ENCODE assay signal across 8 cellular contexts in the genomic region with DNA sequence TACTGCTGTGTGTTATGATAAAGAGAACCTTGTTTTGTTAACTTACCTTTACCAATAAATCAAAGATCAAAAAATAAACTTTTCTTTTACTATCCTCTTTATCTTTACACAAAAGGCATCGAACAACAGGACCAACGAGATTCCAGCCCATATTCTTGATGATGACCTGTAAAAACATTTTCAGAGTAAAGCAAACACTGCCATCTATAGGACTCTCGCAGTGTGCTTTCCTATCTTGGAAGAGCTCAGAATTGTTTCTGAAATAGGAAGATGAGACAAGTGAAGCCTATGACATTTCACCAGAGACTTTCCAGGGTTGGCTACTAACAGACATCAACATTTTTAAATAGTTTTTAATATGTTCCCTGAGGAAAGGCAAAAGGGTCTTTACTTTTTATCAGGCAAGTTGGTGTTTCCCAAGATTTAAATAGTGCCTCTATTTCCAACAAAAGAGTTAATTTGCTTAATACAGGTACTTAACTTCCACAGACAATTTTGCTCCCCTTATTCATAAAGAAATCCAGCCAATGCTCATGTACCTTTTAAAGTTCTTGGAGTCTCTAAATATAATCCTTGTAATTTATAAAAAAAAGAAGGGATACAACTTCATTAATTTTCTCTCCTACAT. TPM values are rescaled to one million over a fixed set of nuclear protein-coding genes. Genes with fewer than 3 reads are reported as not detected.
A peak's percentile ranks its signal among the peaks of the same experiment; 100 is the strongest.
DNase-seq lines count a peak whose midpoint lies in the region; ATAC-seq, FAIRE-seq and TF ChIP-seq lines count a peak whose summit lies in the region.

No MANE protein-coding gene starts in this region.

- in situ Hi-C loops in GM12878 (cut with MboI): no loop called here

- no peaks in the 10 kb centered on the region for H3K9me3 ChIP-seq in GM12878 (replicated peaks; ENCODE audit: control insufficient read depth, insufficient read depth, low read length)
- H3K9me3 ChIP-seq in kidney (ENCODE audit: control insufficient read depth in 1 of 2, low read length in 2 of 2): no peaks in the 10 kb centered on the region
- H3K9me3 ChIP-seq in vagina: no peaks in the 10 kb centered on the region

- H3K4me3 ChIP-seq in GM12878: no peak overlapping the region
- H3K4me3 ChIP-seq in kidney (ENCODE audit: low read length in 2 of 2): no peak overlapping the region
- H3K4me3 ChIP-seq in vagina: no peak overlapping the region

- no TSS peak for BruUV-seq in GM12878 (replicated peaks; lab: Mats Ljungman, UMichigan)

- CTCF ChIA-PET in GM12878 (lab: Yijun Ruan, JAX): interaction anchor here (0.5 to 1.9 kb wide), 35 partner anchors 9 to 1353 kb away, joined by 3 to 14 read pairs (median 4); no protein-coding TSS in a partner anchor

- TF ChIP-seq CTCF in GM20000 (IDR thresholded peaks at IDR 0.05; ENCODE audit: extremely low read depth, missing control alignments): peak; percentile 11
- peak; percentile 54 to 72 (median 56); a peak in 5 of 6 replicates for TF ChIP-seq CTCF in GM12878 (IDR thresholded peaks at IDR 0.05 in 2 of 3, conservative IDR thresholded peaks at IDR 0.05 in 1 of 3; ENCODE audit: control insufficient read depth in 2 of 3, extremely low read depth in 1 of 3, insufficient read depth in 1 of 3, low read depth in 3 of 3, low read length in 3 of 3)
- TF ChIP-seq CTCF in kidney (IDR thresholded peaks at IDR 0.05; ENCODE audit: borderline replicate concordance, extremely low read depth, insufficient read depth): peak; percentile 45
- TF ChIP-seq CTCF in vagina (IDR thresholded peaks at IDR 0.05): peak in 2 of 3 experiments; percentile 36 to 50
- TF ChIP-seq CTCF in omental fat pad (IDR thresholded peaks at IDR 0.05): no peak

- H2AFZ ChIP-seq in GM12878 (ENCODE audit: control insufficient read depth, low read depth, low read length): no peak overlapping the region

- no peaks in the 10 kb centered on the region for H3K27me3 ChIP-seq in GM12878 (replicated peaks in 1 of 2; ENCODE audit: control insufficient read depth in 2 of 2, insufficient read depth in 2 of 2, low read length in 1 of 2)
- H3K27me3 ChIP-seq in vagina: no peaks in the 10 kb centered on the region

- RAD21 ChIA-PET in GM12878 (lab: Charles Lee; ENCODE audit: unreplicated experiment): interaction anchor here (0.6 to 2.1 kb wide), 6 partner anchors 16 to 351 kb away, joined by 3 to 15 read pairs (median 3); no protein-coding TSS in a partner anchor

- ATAC-seq in GM12878: peak; percentile 86
- ATAC-seq in omental fat pad (ENCODE audit: low FRiP score): no peak
- ATAC-seq in GM21737 (IDR thresholded peaks at IDR 0.05; ENCODE audit: unreplicated experiment): no peak

- no peak overlapping the region for H3K9ac ChIP-seq in GM12878 (ENCODE audit: control insufficient read depth, insufficient read depth, low read length)
- H3K9ac ChIP-seq in kidney (ENCODE audit: low read length in 2 of 2): no peak overlapping the region

- POLR2A ChIA-PET in GM12878 (lab: Charles Lee): no interaction called here

- H3K4me2 ChIP-seq in GM12878 (ENCODE audit: control insufficient read depth, insufficient read depth): no peak overlapping the region

- peak; percentile 72 for DNase-seq in Ammon's horn (ENCODE audit: low spot score)
- DNase-seq in GM20000 (ENCODE audit: low spot score): peak; percentile 25
- DNase-seq in NCI-H2227 (lab: John Stamatoyannopoulos, UW; ENCODE audit: unreplicated experiment): peak; percentile 74
- no peak for DNase-seq in GM12878 (ENCODE audit: low read depth, low spot score)
- DNase-seq in kidney: no peak
- DNase-seq in vagina (ENCODE audit: extremely low spot score in 2 of 2): no peak
- DNase-seq in omental fat pad (ENCODE audit: low spot score): no peak

- no peak for TF ChIP-seq EP300 in GM12878 (IDR thresholded peaks at IDR 0.05; ENCODE audit: borderline replicate concordance in 1 of 2, control insufficient read depth in 1 of 2, low read depth in 2 of 2, low read length in 2 of 2)

- 92% methylated on average over 3 of the region's 3 CpGs for WGBS in GM12878 (ENCODE audit: insufficient coverage, insufficient replicate concordance, low lambda C conversion rate, missing lambda C conversion rate)

- H3K27ac ChIP-seq in GM12878 (ENCODE audit: control insufficient read depth, insufficient read depth) (no peak overlapping the region), kidney (ENCODE audit: low read depth in 2 of 2, low read length in 2 of 2) (no peak overlapping the region), vagina (no peak overlapping the region)

- H4K20me1 ChIP-seq in GM12878 (ENCODE audit: control insufficient read depth, insufficient read depth): no peaks in the 10 kb centered on the region

- SMC1A ChIA-PET in GM12878 (lab: Charles Lee; ENCODE audit: uncharacterized antibody, unreplicated experiment): interaction anchor here (0.8 to 2.1 kb wide), 10 partner anchors 9 to 364 kb away, joined by 3 to 7 read pairs (median 3); no protein-coding TSS in a partner anchor

- intact Hi-C loops in GM12878 (cut with micrococcal nuclease; ENCODE audit: unreplicated experiment): loop anchor here (5.0 to 10.0 kb wide), 2 partner anchors 359 to 787 kb away; partner anchors contain the start of gene CDC7
- intact Hi-C loops in kidney (cut with DNase I): no loop called here
- intact Hi-C loops in vagina (cut with DNase I): no loop called here

- H3K36me3 ChIP-seq in GM12878 (ENCODE audit: control insufficient read depth in 2 of 2, insufficient read depth in 2 of 2, low read length in 1 of 2): peaks cover 0 to 2% of the 10 kb centered on the region in 2 experiments; a peak in 1 of 4 replicates
- peaks cover 0 to 5% of the 10 kb centered on the region in 2 donors for H3K36me3 ChIP-seq in kidney (ENCODE audit: control insufficient read depth in 1 of 2, insufficient read depth in 2 of 2, low read length in 2 of 2)
- H3K36me3 ChIP-seq in vagina: no peaks in the 10 kb centered on the region

- no peaks in the 10 kb centered on the region for H3K79me2 ChIP-seq in GM12878 (ENCODE audit: control insufficient read depth, insufficient read depth, low read length)

- no peaks in the 10 kb centered on the region for H3K4me1 ChIP-seq in GM12878 (ENCODE audit: control insufficient read depth, insufficient read depth, low read length)
- no peaks in the 10 kb centered on the region for H3K4me1 ChIP-seq in kidney (ENCODE audit: control insufficient read depth in 1 of 2, insufficient read depth in 1 of 2, low read depth in 1 of 2, low read length in 2 of 2)
- H3K4me1 ChIP-seq in vagina: no peaks in the 10 kb centered on the region

- FAIRE-seq in GM12878 (lab: Jason Lieb, UNC): peak; percentile 44
- peak; percentile 91 for FAIRE-seq in kidney (lab: Jason Lieb, UNC)

- TF ChIP-seq POLR2A in GM12878 (IDR thresholded peaks at IDR 0.05; ENCODE audit: low read depth, low read length) (no peak), vagina (IDR thresholded peaks at IDR 0.05) (no peak)

- TF ChIP-seq RAD21 in GM12878 (IDR thresholded peaks at IDR 0.05; ENCODE audit: insufficient read depth, low read depth, low read length): peak; percentile 58

TF ChIP-seq in GM12878, 131 proteins besides CTCF, POLR2A, EP300 and RAD21 (continues in another document):
- TF ChIP-seq SMARCA5 (IDR thresholded peaks at IDR 0.05): peak; percentile 51; the same call in 1 of the 2 replicates
- TF ChIP-seq CHD1 (IDR thresholded peaks at IDR 0.05; ENCODE audit: low read depth, low read length): no peak

RNA-seq across cellular contexts. Expression of gene GLMN, which starts 7.3 kb away (rescaled TPM):
- 50.5 and 56.5 TPM in 2 replicates for total RNA-seq in GM12878 (2013; cell fraction: nucleolus; rRNA removed)
- total RNA-seq in GM12878 (2014; rRNA removed) (13.3 and 17.1 TPM in 2 replicates), GM12878 (2014; rRNA removed; fragmentation: Illumina TruSeq; extraction: Trizol) (17.6 and 18.1 TPM in 2 replicates), GM12878 (2021) (11.5 TPM in 2 replicates), kidney (7.9 TPM), vagina (9.3 TPM), omental fat pad (10 to 100 TPM in 2 of 4 donors, 1 to 10 TPM in 2; 7.0 to 12.6 (median 9.4) TPM)
- 5.5 TPM for polyA plus RNA-seq in GM12878 (2011; ENCODE audit: low read depth)
- polyA plus RNA-seq in GM12878 (2011; rRNA removed) (15.3 and 28.0 TPM in 2 replicates), GM12878 (2014; fragmentation: Illumina TruSeq; extraction: Trizol) (15.4 and 20.9 TPM in 2 replicates), GM12878 (2014; fragmentation: Nextera tagmentation; extraction: Ambion mirVana) (10 to 100 TPM; 18.2 to 20.6 TPM), GM12878 (2014; rRNA removed) (11.0 and 14.4 TPM in 2 replicates), GM12878 (2016; fragmentation: Nextera tagmentation; extraction: Ambion mirVana) (10 to 100 TPM; 30.0 to 33.7 TPM), kidney (ENCODE audit: insufficient read depth, low read depth, low replicate concordance) (6.4 TPM)
- polyA plus RNA-seq in GM12878 (2011; cell fraction: cytosol; rRNA removed): 2.5 and 2.8 TPM in 2 replicates
- polyA plus RNA-seq in GM12878 (2011; cell fraction: nucleus; rRNA removed): 15.0 and 18.6 TPM in 2 replicates
- 10.6 and 11.0 TPM in 2 replicates for polyA plus RNA-seq in GM12878 (2012)
- polyA minus RNA-seq in GM12878 (2011; rRNA and poly(A)+ RNA removed): 2.5 and 5.0 TPM in 2 replicates
- 1.9 and 2.1 TPM in 2 replicates for polyA minus RNA-seq in GM12878 (2011; cell fraction: cytosol; rRNA and poly(A)+ RNA removed)
- 7.5 and 11.1 TPM in 2 replicates for polyA minus RNA-seq in GM12878 (2011; cell fraction: nucleus; rRNA and poly(A)+ RNA removed)

RNA-seq across cellular contexts. Expression of gene RPAP2, which starts 7.4 kb away (rescaled TPM):
- 50.5 and 50.9 TPM in 2 replicates for total RNA-seq in GM12878 (2013; cell fraction: nucleolus; rRNA removed)
- total RNA-seq in GM12878 (2014; rRNA removed) (11.4 and 13.4 TPM in 2 replicates), GM12878 (2014; rRNA removed; fragmentation: Illumina TruSeq; extraction: Trizol) (19.7 and 20.0 TPM in 2 replicates), GM12878 (2021) (20.4 and 22.7 TPM in 2 replicates), kidney (25.1 TPM), vagina (11.8 TPM), omental fat pad (10 to 100 TPM in 1 of 4 donors, 1 to 10 TPM in 3; 4.8 to 11.5 (median 6.7) TPM)
- 3.9 TPM for polyA plus RNA-seq in GM12878 (2011; ENCODE audit: low read depth)
- polyA plus RNA-seq in GM12878 (2011; rRNA removed) (20.7 and 34.5 TPM in 2 replicates), GM12878 (2014; fragmentation: Illumina TruSeq; extraction: Trizol) (23.3 and 29.8 TPM in 2 replicates), GM12878 (2014; fragmentation: Nextera tagmentation; extraction: Ambion mirVana) (10 to 100 TPM; 20.2 to 24.0 TPM), GM12878 (2014; rRNA removed) (6.1 and 11.4 TPM in 2 replicates), GM12878 (2016; fragmentation: Nextera tagmentation; extraction: Ambion mirVana) (10 to 100 TPM; 35.4 to 39.5 TPM), kidney (ENCODE audit: insufficient read depth, low read depth, low replicate concordance) (11.4 TPM)
- polyA plus RNA-seq in GM12878 (2011; cell fraction: cytosol; rRNA removed): 4.8 and 8.4 TPM in 2 replicates
- 8.5 and 8.8 TPM in 2 replicates for polyA plus RNA-seq in GM12878 (2011; cell fraction: nucleus; rRNA removed)
- 7.9 and 12.7 TPM in 2 replicates for polyA plus RNA-seq in GM12878 (2012)
- 6.3 and 17.9 TPM in 2 replicates for polyA minus RNA-seq in GM12878 (2011; rRNA and poly(A)+ RNA removed)
- polyA minus RNA-seq in GM12878 (2011; cell fraction: cytosol; rRNA and poly(A)+ RNA removed): 6.1 and 6.2 TPM in 2 replicates
- 5.3 and 11.7 TPM in 2 replicates for polyA minus RNA-seq in GM12878 (2011; cell fraction: nucleus; rRNA and poly(A)+ RNA removed)

Comparison
In these comparisons a context has a peak if more than half of its experiments do, and no peak if none do; other contexts are left out.
1. DNase-seq: peak in Ammon's horn (single experiment), GM20000 (single experiment) and NCI-H2227 (single experiment); none in GM12878 (single experiment), kidney (single experiment), vagina (0 of 2) and omental fat pad (single experiment).
2. CTCF ChIP-seq: peak in GM20000 (single experiment), GM12878 (3 of 3), kidney (single experiment) and vagina (2 of 3); none in omental fat pad (0 of 3).